Comparison of ENCODE assay signal across 8 cellular contexts in the genomic region with DNA sequence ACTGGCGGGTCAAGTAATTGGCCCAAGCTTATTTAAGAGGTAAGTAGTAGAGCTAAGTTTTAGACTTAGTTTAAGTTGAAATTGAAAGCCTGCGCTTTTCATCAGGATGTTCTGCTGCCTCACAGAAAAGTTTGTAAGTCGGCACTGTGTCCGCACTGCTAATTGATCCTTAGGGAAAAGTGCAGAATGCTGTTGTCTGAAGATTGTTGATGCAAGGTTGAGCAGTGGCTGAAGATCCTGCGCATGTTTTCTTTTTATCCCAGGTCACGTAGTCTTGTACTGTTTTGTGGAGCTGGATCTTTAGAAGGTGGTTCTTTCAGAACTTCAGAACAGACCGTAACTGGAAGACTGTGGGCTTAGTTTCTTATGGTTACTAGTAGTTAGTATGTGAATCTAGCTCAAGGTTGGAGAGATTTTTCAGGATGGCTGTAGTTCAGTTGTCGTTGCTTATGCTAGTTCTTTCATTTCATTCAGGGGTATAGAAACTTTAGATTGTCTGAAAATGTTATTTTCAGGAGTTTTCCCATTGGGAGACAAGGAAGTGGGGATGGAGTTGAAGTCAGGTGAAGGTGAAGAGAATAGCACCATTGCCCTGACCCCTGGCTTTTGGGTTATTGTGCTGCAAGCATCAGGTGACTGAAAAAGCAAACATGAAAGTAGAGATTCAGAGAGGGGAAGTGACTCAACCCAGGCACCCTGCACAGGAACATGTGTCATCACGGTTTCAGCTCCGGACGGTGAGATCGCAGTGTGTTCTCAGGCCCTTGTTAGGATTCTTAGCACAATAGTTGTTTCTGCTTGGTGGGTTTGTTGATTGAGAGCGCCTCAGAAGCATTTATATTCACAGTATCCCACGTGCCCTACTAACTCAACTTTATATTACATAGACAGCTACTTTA. TPM values are rescaled to one million over a fixed set of nuclear protein-coding genes. Genes with fewer than 3 reads are reported as not detected.
DNase-seq lines count a peak whose midpoint lies in the region; ATAC-seq and TF ChIP-seq lines count a peak whose summit lies in the region.

No MANE protein-coding gene starts in this region.

- intact Hi-C loops in cardiac septum (cut with DNase I) = loop anchor here (10.0 kb wide), 1 partner anchor 838 kb away; no protein-coding TSS in a partner anchor

- peaks cover 35% of the 10 kb centered on the region for H3K9me3 ChIP-seq in BLaER1

- H3K4me3 ChIP-seq in BLaER1 = no peak overlapping the region
- no peak overlapping the region for H3K4me3 ChIP-seq in skin epidermis

- H3K36me3 ChIP-seq in BLaER1 = peaks cover 10% of the 10 kb centered on the region; the same call in 1 of the 2 replicates

- H3K4me2 ChIP-seq in BLaER1 = peak overlapping the region; percentile 51

- DNase-seq in RWPE1 (ENCODE audit: low spot score) = peak; percentile 95
- DNase-seq in activated effector memory CD4-positive, alpha-beta T cell treated with Interleukin-2 at 50 U/mL for 16 hours = peak; percentile 61
- DNase-seq in cardiac septum (ENCODE audit: low spot score) = peak; percentile 81
- no peak for DNase-seq in OCI-M2 (lab: John Stamatoyannopoulos, UW; ENCODE audit: unreplicated experiment)

- CTCF ChIA-PET in RWPE1 (lab: Yijun Ruan, JAX) = interaction anchor here (0.5 to 4.7 kb wide), 7 partner anchors 27 to 117 kb away, joined by 3 to 31 read pairs (median 7); no protein-coding TSS in a partner anchor

- no peak overlapping the region for H3K9ac ChIP-seq in BLaER1

- H4K20me1 ChIP-seq in BLaER1 = peaks cover 40% of the 10 kb centered on the region

- ATAC-seq in GM19324 (IDR thresholded peaks at IDR 0.05; ENCODE audit: low FRiP score, unreplicated experiment) = peak; percentile 93
- peak; percentile 98 for ATAC-seq in HG03354 (IDR thresholded peaks at IDR 0.05; ENCODE audit: poor library complexity, severe bottlenecking, unreplicated experiment)

- POLR2A ChIA-PET in RWPE1 (lab: Yijun Ruan, JAX; ENCODE audit: low non-redundant PET) = no interaction called here

- no peak overlapping the region for H3K27ac ChIP-seq in BLaER1
- H3K27ac ChIP-seq in RWPE1 = peak overlapping the region; percentile 61
- peak overlapping the region in 13 of 21 experiments; percentile 2 to 76 (median 54) for H3K27ac ChIP-seq in skin epidermis

- H3K4me1 ChIP-seq in BLaER1 = peaks cover 14% of the 10 kb centered on the region

- no peak for TF ChIP-seq CTCF in RWPE1 (conservative IDR thresholded peaks at IDR 0.05; ENCODE audit: low read depth)

- H3K27me3 ChIP-seq in BLaER1 = no peaks in the 10 kb centered on the region

RNA-seq across cellular contexts. Expression of a gene that starts 32.8 kb away (rescaled TPM):
- total RNA-seq in cardiac septum = 458 TPM
